ENCODE assay signal across 18 cellular contexts in the genomic region with DNA sequence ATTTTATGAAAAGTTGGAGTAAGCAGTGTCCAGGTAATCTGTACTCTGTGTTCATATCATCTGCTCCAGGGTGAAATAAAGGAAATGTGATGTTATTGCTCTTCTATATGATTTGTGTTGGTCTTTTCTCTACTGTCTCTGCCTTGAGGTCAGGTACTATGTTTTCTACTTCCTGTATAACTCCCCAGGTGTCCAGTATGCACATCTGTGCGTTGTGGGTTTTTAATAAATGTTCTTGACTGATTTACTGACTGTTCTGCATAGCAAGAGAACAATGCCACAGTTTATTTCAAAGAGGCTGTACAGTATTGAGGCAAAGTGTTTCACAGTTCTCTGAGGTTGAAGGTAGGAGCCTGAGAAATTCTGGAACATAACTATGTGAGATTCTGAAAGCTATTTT.
DNase-seq lines count a peak whose midpoint lies in the region; ATAC-seq and TF ChIP-seq lines count a peak whose summit lies in the region.
"Had no signal": no experiment of that assay in that cellular context is flagged by ENCODE, and none has a peak within 500 bp of the region (broad histone marks: within the 10 kb centered on the region; RNA-seq: fewer than 3 reads in every experiment).

No MANE protein-coding gene starts in this region.

- no peaks in the 10 kb centered on the region for H3K27me3 Mint-ChIP-seq in activated CD4-positive, alpha-beta memory T cell treated with anti-CD3 and anti-CD28 coated beads for 36 hours
- no peaks in the 10 kb centered on the region for H3K27me3 Mint-ChIP-seq in activated CD4-positive, alpha-beta memory T cell treated with anti-CD3 and anti-CD28 coated beads, Interleukin-2, amount 10 ng/mL, durations not matched to agents 7 days and 5 days
- H3K27me3 Mint-ChIP-seq in memory B cell = no peaks in the 10 kb centered on the region

- 0 out of 2 replicates have a peak overlapping the region, but pooled peaks have one; percentile 2 for H3K9ac ChIP-seq in SU-DHL-6 (ENCODE audit: low read length)
- H3K9ac ChIP-seq: GM23248 had no signal

- DNase-seq in activated CD4-positive, alpha-beta memory T cell treated with anti-CD3 and anti-CD28 coated beads for 36 hours = no peak
- no peak for DNase-seq in activated CD4-positive, alpha-beta memory T cell treated with anti-CD3 and anti-CD28 coated beads, Interleukin-2, amount 10 ng/mL, durations not matched to agents 7 days and 5 days
- DNase-seq in memory B cell (ENCODE audit: low spot score in 2 of 2) = no peak
- no peak for DNase-seq in GM10248 (ENCODE audit: extremely low spot score)
- no peak for DNase-seq in SKM-1 (lab: John Stamatoyannopoulos, UW; ENCODE audit: unreplicated experiment)
- DNase-seq in left lobe of liver (ENCODE audit: low spot score) = no peak
- DNase-seq: ACHN; caudate nucleus; DMS153; effector CD8-positive, alpha-beta T cell; GM23248; NCI-H1048; NCI-H2171; stimulated activated CD4-positive, alpha-beta T cell treated with anti-CD3 and anti-CD28 coated beads, Interleukin-2, amount 100 ng/mL, for 24 hours; upper lobe of left lung had no signal

- peak overlapping the region; percentile 24 for H3K27ac Mint-ChIP-seq in activated CD4-positive, alpha-beta memory T cell treated with anti-CD3 and anti-CD28 coated beads for 36 hours
- H3K27ac Mint-ChIP-seq in activated CD4-positive, alpha-beta memory T cell treated with anti-CD3 and anti-CD28 coated beads, Interleukin-2, amount 10 ng/mL, durations not matched to agents 7 days and 5 days = no peak overlapping the region
- peak overlapping the region; percentile 28 for H3K27ac Mint-ChIP-seq in memory B cell

- peak overlapping the region; percentile 13 for H3K4me3 Mint-ChIP-seq in activated CD4-positive, alpha-beta memory T cell treated with anti-CD3 and anti-CD28 coated beads for 36 hours
- H3K4me3 Mint-ChIP-seq in activated CD4-positive, alpha-beta memory T cell treated with anti-CD3 and anti-CD28 coated beads, Interleukin-2, amount 10 ng/mL, durations not matched to agents 7 days and 5 days = no peak overlapping the region
- H3K4me3 Mint-ChIP-seq in memory B cell = no peak overlapping the region
- H3K4me3 Mint-ChIP-seq: CD14-positive monocyte had no signal

- POLR2A ChIA-PET in activated CD4-positive, alpha-beta memory T cell treated with anti-CD3 and anti-CD28 coated beads for 36 hours (lab: Charles Lee) = no interaction called here
- POLR2A ChIA-PET in activated CD4-positive, alpha-beta memory T cell treated with anti-CD3 and anti-CD28 coated beads, Interleukin-2, amount 10 ng/mL, durations not matched to agents 7 days and 5 days (lab: Charles Lee) = no interaction called here
- POLR2A ChIA-PET in GM10248 (lab: Yijun Ruan, JAX) = no interaction called here

- peak overlapping the region; percentile 45 for H3K4me2 ChIP-seq in SU-DHL-6 (ENCODE audit: low read depth, low read length, poor library complexity, severe bottlenecking)

- no peak overlapping the region for H2AFZ ChIP-seq in SU-DHL-6 (ENCODE audit: low read depth, low read length, severe bottlenecking)
- H2AFZ ChIP-seq: GM23248 had no signal

- intact Hi-C loops in activated CD4-positive, alpha-beta memory T cell treated with anti-CD3 and anti-CD28 coated beads for 36 hours (cut with micrococcal nuclease) = no loop called here

- H3K4me3 ChIP-seq in SU-DHL-6 (ENCODE audit: insufficient read depth, low read length, poor library complexity, severe bottlenecking) = no peak overlapping the region
- H3K4me3 ChIP-seq: GM23248, upper lobe of left lung had no signal

- H3K4me1 Mint-ChIP-seq in activated CD4-positive, alpha-beta memory T cell treated with anti-CD3 and anti-CD28 coated beads for 36 hours (ENCODE audit: low read depth) = peaks cover 42% of the 10 kb centered on the region
- peaks cover 28% of the 10 kb centered on the region for H3K4me1 Mint-ChIP-seq in activated CD4-positive, alpha-beta memory T cell treated with anti-CD3 and anti-CD28 coated beads, Interleukin-2, amount 10 ng/mL, durations not matched to agents 7 days and 5 days
- H3K4me1 Mint-ChIP-seq in memory B cell = peaks cover 10% of the 10 kb centered on the region

- CTCF ChIA-PET in activated CD4-positive, alpha-beta memory T cell treated with anti-CD3 and anti-CD28 coated beads for 36 hours (lab: Charles Lee) = no interaction called here
- CTCF ChIA-PET in activated CD4-positive, alpha-beta memory T cell treated with anti-CD3 and anti-CD28 coated beads, Interleukin-2, amount 10 ng/mL, durations not matched to agents 7 days and 5 days (lab: Charles Lee) = no interaction called here
- CTCF ChIA-PET in GM10248 (lab: Yijun Ruan, JAX) = no interaction called here

- no peaks in the 10 kb centered on the region for H3K27me3 ChIP-seq in SU-DHL-6 (ENCODE audit: low read length)
- H3K27me3 ChIP-seq: upper lobe of left lung had no signal

- H3F3A ChIP-seq in SU-DHL-6 (ENCODE audit: insufficient read depth) = peaks cover 4% of the 10 kb centered on the region; the same call in 1 of the 2 replicates

- H3K9me2 ChIP-seq in SU-DHL-6 (replicated peaks; ENCODE audit: insufficient read depth, low read length) = no peaks in the 10 kb centered on the region

- peaks cover 9% of the 10 kb centered on the region for H3K9me3 Mint-ChIP-seq in activated CD4-positive, alpha-beta memory T cell treated with anti-CD3 and anti-CD28 coated beads for 36 hours
- H3K9me3 Mint-ChIP-seq in activated CD4-positive, alpha-beta memory T cell treated with anti-CD3 and anti-CD28 coated beads, Interleukin-2, amount 10 ng/mL, durations not matched to agents 7 days and 5 days = peaks cover 21% of the 10 kb centered on the region
- H3K9me3 Mint-ChIP-seq in memory B cell = peaks cover 2% of the 10 kb centered on the region

- H3K36me3 ChIP-seq in SU-DHL-6 (ENCODE audit: low read length) = no peaks in the 10 kb centered on the region; the same call in 1 of the 2 replicates
- H3K36me3 ChIP-seq: upper lobe of left lung had no signal

- no peaks in the 10 kb centered on the region for H4K20me1 ChIP-seq in SU-DHL-6 (ENCODE audit: low read depth, low read length)

- no peak for TF ChIP-seq EP300 in Ishikawa (IDR thresholded peaks at IDR 0.05; ENCODE audit: borderline replicate concordance)

- H3K9me3 ChIP-seq in SU-DHL-6 (ENCODE audit: insufficient read depth, low read length) = peaks cover 9% of the 10 kb centered on the region; the same call in 1 of the 2 replicates
- H3K9me3 ChIP-seq: upper lobe of left lung had no signal

- H3K79me2 ChIP-seq in SU-DHL-6 (ENCODE audit: insufficient read depth, low read length) = peaks cover 13% of the 10 kb centered on the region

- H3K36me3 Mint-ChIP-seq in activated CD4-positive, alpha-beta memory T cell treated with anti-CD3 and anti-CD28 coated beads for 36 hours = peaks cover 21% of the 10 kb centered on the region
- peaks cover 25% of the 10 kb centered on the region for H3K36me3 Mint-ChIP-seq in activated CD4-positive, alpha-beta memory T cell treated with anti-CD3 and anti-CD28 coated beads, Interleukin-2, amount 10 ng/mL, durations not matched to agents 7 days and 5 days (ENCODE audit: low read depth)
- peaks cover 11% of the 10 kb centered on the region for H3K36me3 Mint-ChIP-seq in memory B cell

- no peak for TF ChIP-seq RAD21 in Ishikawa (IDR thresholded peaks at IDR 0.05; ENCODE audit: low read depth)

- ATAC-seq in memory B cell (ENCODE audit: low read depth) (peak; percentile 43), left lobe of liver (no peak)

- TF ChIP-seq CTCF in SU-DHL-6 (IDR thresholded peaks at IDR 0.05; ENCODE audit: insufficient read depth, low read length, poor library complexity, severe bottlenecking) (no peak), GM10248 (IDR thresholded peaks at IDR 0.05; ENCODE audit: control extremely low read depth, extremely low read depth, low read depth, missing control alignments) (no peak)

- peak overlapping the region; percentile 54 for H3K27ac ChIP-seq in SU-DHL-6 (ENCODE audit: low read depth, low read length)
- H3K27ac ChIP-seq: GM23248, upper lobe of left lung had no signal

TF ChIP-seq in Ishikawa, 13 proteins besides CTCF, POLR2A, EP300 and RAD21:
- TF ChIP-seq FOXM1 (IDR thresholded peaks at IDR 0.05; ENCODE audit: borderline replicate concordance, low read depth) (no peak), CEBPB (IDR thresholded peaks at IDR 0.05) (no peak), EGR1 (IDR thresholded peaks at IDR 0.05) (no peak), NFIC (IDR thresholded peaks at IDR 0.05) (no peak), MAX (IDR thresholded peaks at IDR 0.05) (no peak), USF1 (IDR thresholded peaks at IDR 0.05) (no peak), TEAD4 (IDR thresholded peaks at IDR 0.05) (peak; percentile 29; the same call in 1 of the 2 replicates)
